Comparison of ENCODE assay signal across 27 cellular contexts in genomic region chr20:48352628-48353027, GRCh38.
"Had no signal": no experiment of that assay in that cellular context is flagged by ENCODE, and none has a peak within 500 bp of the region (broad histone marks: within the 10 kb centered on the region; RNA-seq: fewer than 3 reads in every experiment).

No MANE protein-coding gene starts in this region.

- FAIRE-seq: pancreas, small intestine had no signal

- H3K4me1 Mint-ChIP-seq: mesothelial cell of epicardium; natural killer cell; stimulated activated effector memory CD8-positive, alpha-beta T cell treated with anti-CD3 and anti-CD28 coated beads, Interleukin-12 subunit alpha, Interleukin-12 subunit beta, amount 100 ng/mL, for 72 hours had no signal

- H3K4me2 ChIP-seq: hepatocyte had no signal

- ATAC-seq: pancreas; right cardiac atrium; stimulated activated effector memory CD8-positive, alpha-beta T cell treated with anti-CD3 and anti-CD28 coated beads, Interleukin-12 subunit alpha, Interleukin-12 subunit beta, amount 100 ng/mL, for 72 hours had no signal

- H3K27me3 ChIP-seq: heart right ventricle, hepatocyte, pancreas, sigmoid colon, upper lobe of left lung had no signal

- H3K79me2 ChIP-seq: hepatocyte had no signal

- H2AFZ ChIP-seq: hepatocyte had no signal

- DNase-seq: heart right ventricle; islet precursor cell; left ventricle myocardium inferior; mesendoderm; naive B cell; natural killer cell; nephron progenitor cell; nucleus accumbens; pancreas; posterior cingulate gyrus; retina; right cardiac atrium; sigmoid colon; small intestine; spleen; stimulated activated CD4-positive, alpha-beta T cell treated with anti-CD3 and anti-CD28 coated beads, Interleukin-4, amount 100 ng/mL, for 24 hours; stimulated activated naive CD4-positive, alpha-beta T cell; tibial artery; upper lobe of left lung had no signal

- H3K9me3 Mint-ChIP-seq: natural killer cell; stimulated activated effector memory CD8-positive, alpha-beta T cell treated with anti-CD3 and anti-CD28 coated beads, Interleukin-12 subunit alpha, Interleukin-12 subunit beta, amount 100 ng/mL, for 72 hours; stimulated activated naive CD8-positive, alpha-beta T cell treated with anti-CD3 and anti-CD28 coated beads, Interleukin-15, Interleukin-2, amounts not matched to agents 100 ng/mL and 50 ng/mL, for 24 hours had no signal

- H3K27ac Mint-ChIP-seq: mesothelial cell of epicardium; natural killer cell; nephron progenitor cell; stimulated activated effector memory CD8-positive, alpha-beta T cell treated with anti-CD3 and anti-CD28 coated beads, Interleukin-12 subunit alpha, Interleukin-12 subunit beta, amount 100 ng/mL, for 72 hours; stimulated activated naive CD8-positive, alpha-beta T cell treated with anti-CD3 and anti-CD28 coated beads, Interleukin-15, Interleukin-2, amounts not matched to agents 100 ng/mL and 50 ng/mL, for 24 hours had no signal

- H3K9me3 ChIP-seq: pancreas, prostate gland, upper lobe of left lung had no signal

- H3K27ac ChIP-seq: heart right ventricle, hepatocyte, left ventricle myocardium inferior, pancreas, prostate gland, sigmoid colon, spleen, suprapubic skin, thoracic aorta, tibial artery, upper lobe of left lung had no signal

- H3K4me3 Mint-ChIP-seq: mesothelial cell of epicardium; naive B cell; natural killer cell; nephron progenitor cell; stimulated activated effector memory CD8-positive, alpha-beta T cell treated with anti-CD3 and anti-CD28 coated beads, Interleukin-12 subunit alpha, Interleukin-12 subunit beta, amount 100 ng/mL, for 72 hours; stimulated activated naive CD8-positive, alpha-beta T cell treated with anti-CD3 and anti-CD28 coated beads, Interleukin-15, Interleukin-2, amounts not matched to agents 100 ng/mL and 50 ng/mL, for 24 hours had no signal

- H3K36me3 ChIP-seq: heart right ventricle, left ventricle myocardium inferior, pancreas, prostate gland, sigmoid colon, spleen, suprapubic skin, thoracic aorta, tibial artery, upper lobe of left lung had no signal

- H3K4me1 ChIP-seq: left ventricle myocardium inferior, pancreas, prostate gland, spleen, suprapubic skin, tibial artery, upper lobe of left lung had no signal

- H3K36me3 Mint-ChIP-seq: mesothelial cell of epicardium; natural killer cell; stimulated activated effector memory CD8-positive, alpha-beta T cell treated with anti-CD3 and anti-CD28 coated beads, Interleukin-12 subunit alpha, Interleukin-12 subunit beta, amount 100 ng/mL, for 72 hours had no signal

- H3K4me3 ChIP-seq: heart right ventricle, hepatocyte, left ventricle myocardium inferior, lung, pancreas, prostate gland, sigmoid colon, spleen, suprapubic skin, thoracic aorta, tibial artery, upper lobe of left lung had no signal
